15 cellular contexts compared by ENCODE assay signal in the genomic region with DNA sequence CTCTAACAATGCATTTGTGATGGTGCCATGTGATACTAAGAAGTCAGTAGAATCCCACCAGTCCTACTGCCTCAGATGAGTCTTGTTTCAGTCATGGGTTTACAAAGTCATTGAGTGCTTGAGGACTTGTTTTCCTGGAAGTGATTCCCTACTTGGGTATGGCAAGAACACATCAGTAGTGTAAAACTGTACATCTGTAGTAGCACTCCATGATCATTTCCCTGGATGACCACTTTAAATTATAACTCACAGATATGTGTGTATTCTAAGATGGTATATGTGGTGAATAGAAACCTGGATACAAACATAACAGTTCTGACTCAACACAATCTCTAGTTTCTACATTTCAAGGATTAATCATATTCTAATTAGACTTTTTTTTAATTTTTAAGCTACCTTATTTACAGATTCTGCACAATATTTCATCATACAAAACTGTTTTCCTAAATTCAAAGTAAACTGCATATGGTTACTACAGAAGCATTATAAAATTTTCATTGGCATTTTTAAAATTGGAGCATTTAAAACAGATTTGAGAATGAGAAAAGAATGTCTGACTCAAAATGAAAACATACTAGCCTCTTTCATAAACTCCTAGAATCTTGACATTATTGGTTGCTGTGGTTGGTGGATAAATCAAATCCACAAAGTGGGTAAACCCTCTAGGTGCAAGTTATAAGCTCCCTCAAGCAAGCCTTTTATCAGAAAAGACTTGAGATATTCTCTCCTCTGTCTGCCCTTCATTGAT. TPM values are rescaled to one million over a fixed set of nuclear protein-coding genes. Genes with fewer than 3 reads are reported as not detected.
DNase-seq lines count a peak whose midpoint lies in the region; ATAC-seq and TF ChIP-seq lines count a peak whose summit lies in the region.
"Had no signal": no experiment of that assay in that cellular context is flagged by ENCODE, and none has a peak within 500 bp of the region (broad histone marks: within the 10 kb centered on the region; RNA-seq: fewer than 3 reads in every experiment).

No MANE protein-coding gene starts in this region.

- TF ChIP-seq POLR2A in IMR-90 (IDR thresholded peaks at IDR 0.05; ENCODE audit: low read depth, low read length) (no peak), body of pancreas (IDR thresholded peaks at IDR 0.05) (no peak)

- no peaks in the 10 kb centered on the region for H3K9me3 Mint-ChIP-seq in activated CD4-positive, alpha-beta T cell treated with anti-CD3 and anti-CD28 coated beads, Interleukin-2, amount 10 ng/mL, durations not matched to agents 24 days and 14 days
- H3K9me3 Mint-ChIP-seq: mesothelial cell of epicardium; stimulated activated memory B cell treated with anti-CD40 and anti-IgM and Interleukin-4, amounts not matched to agents 10 μg/mL and 1 μg/mL and 100 μg/mL, for 72 hours had no signal

- peak overlapping the region; percentile 83 for H3K23ac ChIP-seq in IMR-90 (ENCODE audit: low read depth, low read length)

- 0 out of 4 replicates have a peak overlapping the region, but pooled peaks of 1 of the 2 experiments have one; percentile 35 for H4K8ac ChIP-seq in IMR-90 (ENCODE audit: low read depth in 2 of 2, low read length in 2 of 2)

- intact Hi-C loops in activated CD4-positive, alpha-beta T cell treated with anti-CD3 and anti-CD28 coated beads, Interleukin-2, amount 10 ng/mL, durations not matched to agents 24 days and 14 days (cut with micrococcal nuclease): loop anchor here (10.0 kb wide), 1 partner anchor 425 kb away; no protein-coding TSS in a partner anchor
- intact Hi-C loops in IMR-90 (cut with micrococcal nuclease): loop anchor here (10.0 kb wide), 1 partner anchor 65 kb away; no protein-coding TSS in a partner anchor
- intact Hi-C loops in body of pancreas (cut with DNase I): no loop called here

- H3K27me3 ChIP-seq in IMR-90 (ENCODE audit: control insufficient read depth, insufficient read depth, low read length) (no peaks in the 10 kb centered on the region), skeletal muscle satellite cell (ENCODE audit: control insufficient read depth, insufficient read depth, low read length) (no peaks in the 10 kb centered on the region), body of pancreas (no peaks in the 10 kb centered on the region), HAP-1 (ENCODE audit: low read depth) (no peaks in the 10 kb centered on the region)
- H3K27me3 ChIP-seq: sigmoid colon had no signal

- H3K9me1 ChIP-seq in IMR-90 (ENCODE audit: insufficient read depth, low read length): peaks cover 4% of the 10 kb centered on the region

- peak overlapping the region; percentile 6 for H3K27ac Mint-ChIP-seq in activated CD4-positive, alpha-beta T cell treated with anti-CD3 and anti-CD28 coated beads, Interleukin-2, amount 10 ng/mL, durations not matched to agents 24 days and 14 days
- H3K27ac Mint-ChIP-seq: mesothelial cell of epicardium; stimulated activated memory B cell treated with anti-CD40 and anti-IgM and Interleukin-4, amounts not matched to agents 10 μg/mL and 1 μg/mL and 100 μg/mL, for 72 hours had no signal

- in situ Hi-C loops in IMR-90 (cut with MboI; ENCODE audit: low sequenced_read_pairs) (no loop called here), HAP-1 (cut with MboI; ENCODE audit: low sequenced_read_pairs) (loop anchor here (10.0 kb wide), 1 partner anchor 255 kb away; a partner anchor contains a TSS)

- no peak for DNase-seq in activated CD4-positive, alpha-beta T cell treated with anti-CD3 and anti-CD28 coated beads, Interleukin-2, amount 10 ng/mL, durations not matched to agents 24 days and 14 days
- DNase-seq in activated CD4-positive, alpha-beta T cell treated with anti-CD3 and anti-CD28 coated beads, Interleukin-2, amount 50 U/mL, for 4 hours: no peak
- DNase-seq in IMR-90 (peak; percentile 64), choroid plexus epithelial cell (ENCODE audit: low read depth) (peak; percentile 49), SW480 (ENCODE audit: low spot score) (no peak), body of pancreas (no peak), HAP-1 (ENCODE audit: low spot score in 2 of 2) (no peak)
- DNase-seq: activated CD4-positive, CD25-positive, alpha-beta regulatory T cell; Calu3; effector CD4-positive, alpha-beta T cell; NCI-H1436 treated with DMSO at 0.1 percent for 48 hours; sigmoid colon had no signal

- no peak overlapping the region for H3K18ac ChIP-seq in IMR-90 (ENCODE audit: low read depth, low read length)

- TF ChIP-seq CTCF in IMR-90 (conservative IDR thresholded peaks at IDR 0.05; ENCODE audit: low read depth, low read length): no peak
- TF ChIP-seq CTCF in choroid plexus epithelial cell (conservative IDR thresholded peaks at IDR 0.05; ENCODE audit: low read depth, low read length): no peak
- TF ChIP-seq CTCF in body of pancreas (IDR thresholded peaks at IDR 0.05): no peak

- H3K56ac ChIP-seq in IMR-90 (ENCODE audit: extremely low read depth, insufficient read depth, low read length): no peak overlapping the region

- H3K14ac ChIP-seq in IMR-90 (replicated peaks; ENCODE audit: low read depth, low read length): peak overlapping the region; percentile 88

- H3K9me3 ChIP-seq in IMR-90 (ENCODE audit: control insufficient read depth, insufficient read depth, low read length) (no peaks in the 10 kb centered on the region), skeletal muscle satellite cell (replicated peaks; ENCODE audit: low read length) (no peaks in the 10 kb centered on the region), body of pancreas (no peaks in the 10 kb centered on the region), HAP-1 (no peaks in the 10 kb centered on the region)
- H3K9me3 ChIP-seq: sigmoid colon had no signal

- peaks cover 15% of the 10 kb centered on the region for H3K4me1 Mint-ChIP-seq in activated CD4-positive, alpha-beta T cell treated with anti-CD3 and anti-CD28 coated beads, Interleukin-2, amount 10 ng/mL, durations not matched to agents 24 days and 14 days

- dilution Hi-C loops in IMR-90 (cut with HindIII; ENCODE audit: low sequenced_read_pairs, unreplicated experiment): no loop called here

- CTCF ChIA-PET in IMR-90 (lab: Yijun Ruan, JAX): interaction anchor here (0.6 to 1.2 kb wide), 2 partner anchors 12 to 403 kb away, joined by 3 read pairs; no protein-coding TSS in a partner anchor

- H3K9ac ChIP-seq in IMR-90 (ENCODE audit: low read depth, low read length) (no peak overlapping the region), skeletal muscle satellite cell (ENCODE audit: low read depth, low read length) (peak overlapping the region; percentile 6)

- ATAC-seq in IMR-90 (ENCODE audit: low read depth) (peak; percentile 79), body of pancreas (no peak)
- ATAC-seq: stimulated activated memory B cell treated with anti-CD40 and anti-IgM and Interleukin-4, amounts not matched to agents 10 μg/mL and 1 μg/mL and 100 μg/mL, for 72 hours had no signal

- H4K5ac ChIP-seq in IMR-90 (ENCODE audit: low read depth, low read length): no peak overlapping the region

- no peak overlapping the region for H2AK5ac ChIP-seq in IMR-90 (ENCODE audit: low read depth, low read length)

- POLR2A ChIA-PET in IMR-90 (lab: Charles Lee; ENCODE audit: unreplicated experiment): interaction anchor here (0.6 kb wide), 1 partner anchor 767 kb away, joined by 3 read pairs; no protein-coding TSS in a partner anchor

- no peak overlapping the region for H2BK15ac ChIP-seq in IMR-90 (ENCODE audit: low read depth, low read length)

- TF ChIP-seq RAD21 in IMR-90 (IDR thresholded peaks at IDR 0.05; ENCODE audit: low read length): no peak

- H2AFZ ChIP-seq in IMR-90 (replicated peaks; ENCODE audit: low read length, poor library complexity): no peak overlapping the region

- BruUV-seq in IMR-90 (replicated peaks; lab: Mats Ljungman, UMichigan): no TSS peak

- no peaks in the 10 kb centered on the region for H3K27me3 Mint-ChIP-seq in activated CD4-positive, alpha-beta T cell treated with anti-CD3 and anti-CD28 coated beads, Interleukin-2, amount 10 ng/mL, durations not matched to agents 24 days and 14 days
- H3K27me3 Mint-ChIP-seq: stimulated activated memory B cell treated with anti-CD40 and anti-IgM and Interleukin-4, amounts not matched to agents 10 μg/mL and 1 μg/mL and 100 μg/mL, for 72 hours had no signal

- peak overlapping the region; percentile 7; the same call in 1 of the 2 replicates for H3K4me2 ChIP-seq in IMR-90 (ENCODE audit: low read depth, low read length)
- peak overlapping the region; percentile 29 for H3K4me2 ChIP-seq in skeletal muscle satellite cell (ENCODE audit: low read length)

- H3K79me1 ChIP-seq in IMR-90 (ENCODE audit: low read depth in 1 of 2, low read length in 2 of 2): peaks cover 0 to 3% of the 10 kb centered on the region in 2 experiments; a peak in 1 of 4 replicates

- no peak overlapping the region for H2BK120ac ChIP-seq in IMR-90 (ENCODE audit: low read depth, low read length)

- peaks cover 4% of the 10 kb centered on the region; the same call in 1 of the 2 replicates for H3K4me1 ChIP-seq in IMR-90 (ENCODE audit: control insufficient read depth, insufficient read depth, low read length)
- peaks cover 30% of the 10 kb centered on the region for H3K4me1 ChIP-seq in skeletal muscle satellite cell (ENCODE audit: control insufficient read depth, insufficient read depth, low read length)
- no peaks in the 10 kb centered on the region for H3K4me1 ChIP-seq in body of pancreas
- H3K4me1 ChIP-seq in HAP-1: peaks cover 7% of the 10 kb centered on the region

- H2BK5ac ChIP-seq in IMR-90 (ENCODE audit: low read depth, low read length, poor library complexity, severe bottlenecking): peak overlapping the region; percentile 32

- no peak overlapping the region for H3K4me3 Mint-ChIP-seq in activated CD4-positive, alpha-beta T cell treated with anti-CD3 and anti-CD28 coated beads, Interleukin-2, amount 10 ng/mL, durations not matched to agents 24 days and 14 days
- H3K4me3 Mint-ChIP-seq: mesothelial cell of epicardium; stimulated activated memory B cell treated with anti-CD40 and anti-IgM and Interleukin-4, amounts not matched to agents 10 μg/mL and 1 μg/mL and 100 μg/mL, for 72 hours had no signal

- peaks cover 1% of the 10 kb centered on the region; the same call in 1 of the 2 replicates for H3K36me3 ChIP-seq in IMR-90 (ENCODE audit: control insufficient read depth, insufficient read depth, low read length)
- peaks cover 6% of the 10 kb centered on the region for H3K36me3 ChIP-seq in skeletal muscle satellite cell (ENCODE audit: insufficient read depth, low read length)
- H3K36me3 ChIP-seq in body of pancreas (replicated peaks in 1 of 2; ENCODE audit: insufficient read depth in 1 of 2, low read depth in 2 of 2): no peaks in the 10 kb centered on the region
- H3K36me3 ChIP-seq in HAP-1 (replicated peaks): peaks cover 7% of the 10 kb centered on the region

- peaks cover 7% of the 10 kb centered on the region; the same call in 1 of the 2 replicates for H4K20me1 ChIP-seq in IMR-90 (ENCODE audit: insufficient read depth, low read length)

- peaks cover 25% of the 10 kb centered on the region for H3K36me3 Mint-ChIP-seq in activated CD4-positive, alpha-beta T cell treated with anti-CD3 and anti-CD28 coated beads, Interleukin-2, amount 10 ng/mL, durations not matched to agents 24 days and 14 days (ENCODE audit: low read depth)

- H3K27ac ChIP-seq in IMR-90 (ENCODE audit: insufficient read depth, low read length) (no peak overlapping the region), body of pancreas (no peak overlapping the region)
- H3K27ac ChIP-seq: sigmoid colon had no signal

- H2BK20ac ChIP-seq in IMR-90 (ENCODE audit: low read depth, low read length): no peak overlapping the region

- H2AK9ac ChIP-seq in IMR-90 (replicated peaks; ENCODE audit: low read depth, low read length, poor library complexity): no peak overlapping the region

- no peak overlapping the region for H4K91ac ChIP-seq in IMR-90 (ENCODE audit: insufficient read depth, low read depth, low read length)

- H3K4ac ChIP-seq in IMR-90 (ENCODE audit: low read depth, low read length): no peak overlapping the region; the same call in 1 of the 2 replicates

- H3K4me3 ChIP-seq in IMR-90 (ENCODE audit: insufficient read depth, low read depth, low read length) (no peak overlapping the region), choroid plexus epithelial cell (ENCODE audit: low read depth, low read length) (no peak overlapping the region), skeletal muscle satellite cell (ENCODE audit: low read length) (no peak overlapping the region), body of pancreas (no peak overlapping the region), HAP-1 (no peak overlapping the region)
- H3K4me3 ChIP-seq: sigmoid colon had no signal

RNA-seq across cellular contexts. Expression of a gene that starts 6.8 kb away (rescaled TPM):
- total RNA-seq in activated CD4-positive, alpha-beta T cell treated with anti-CD3 and anti-CD28 coated beads, Interleukin-2, amount 10 ng/mL, durations not matched to agents 24 days and 14 days: 99.7 and 105 TPM in 2 replicates
- total RNA-seq in IMR-90 (2012; rRNA removed) (37.8 and 51.1 TPM in 2 replicates), body of pancreas (10 to 100 TPM; 16.6 to 19.4 TPM)
- polyA plus RNA-seq in IMR-90 (2012; rRNA removed): 34.6 and 45.4 TPM in 2 replicates
- polyA plus RNA-seq in IMR-90 (2012; cell fraction: cytosol; rRNA removed): 10.1 and 14.3 TPM in 2 replicates
- 1.8 and 29.8 TPM in 2 replicates for polyA plus RNA-seq in IMR-90 (2012; cell fraction: nucleus; rRNA removed; ENCODE audit: low replicate concordance)
- 79.3 and 94.3 TPM in 2 replicates for total RNA-seq in skeletal muscle satellite cell (2012; rRNA removed)

Comparison
In these comparisons a context has a peak if more than half of its experiments do, and no peak if none do; other contexts are left out.
1. DNase-seq: peak in IMR-90 (single experiment) and choroid plexus epithelial cell (single experiment); none in activated CD4-positive, alpha-beta T cell treated with anti-CD3 and anti-CD28 coated beads, Interleukin-2, amount 10 ng/mL, durations not matched to agents 24 days and 14 days (single experiment), activated CD4-positive, alpha-beta T cell treated with anti-CD3 and anti-CD28 coated beads, Interleukin-2, amount 50 U/mL, for 4 hours (0 of 2), SW480 (single experiment), body of pancreas (0 of 4) and HAP-1 (0 of 2).